Comparison of ENCODE assay signal across 14 cellular contexts in genomic region chr2:15869871-15870270, GRCh38.
A peak's percentile ranks its signal among the peaks of the same experiment; 100 is the strongest.
DNase-seq lines count a peak whose midpoint lies in the region; ATAC-seq and TF ChIP-seq lines count a peak whose summit lies in the region.
"Had no signal": no experiment of that assay in that cellular context is flagged by ENCODE, and none has a peak within 500 bp of the region (broad histone marks: within the 10 kb centered on the region; RNA-seq: fewer than 3 reads in every experiment).

No MANE protein-coding gene starts in this region.

- H4K8ac ChIP-seq in IMR-90 (ENCODE audit: low read depth in 2 of 2, low read length in 2 of 2): no peak overlapping the region

- H3K18ac ChIP-seq in IMR-90 (ENCODE audit: low read depth, low read length): no peak overlapping the region

- H3K4me1 ChIP-seq in IMR-90 (ENCODE audit: control insufficient read depth, insufficient read depth, low read length): no peaks in the 10 kb centered on the region
- H3K4me1 ChIP-seq in right lobe of liver: peaks cover 0 to 14% (median 4%) of the 10 kb centered on the region in 4 donors

- in situ Hi-C loops in IMR-90 (cut with MboI; ENCODE audit: low sequenced_read_pairs): no loop called here

- dilution Hi-C loops in IMR-90 (cut with HindIII; ENCODE audit: low sequenced_read_pairs, unreplicated experiment): no loop called here

- intact Hi-C loops in IMR-90 (cut with micrococcal nuclease): no loop called here
- intact Hi-C loops in right lobe of liver (cut with DNase I): no loop called here

- POLR2A ChIA-PET in IMR-90 (lab: Charles Lee; ENCODE audit: unreplicated experiment): no interaction called here

- H3K36me3 ChIP-seq in IMR-90 (ENCODE audit: control insufficient read depth, insufficient read depth, low read length): no peaks in the 10 kb centered on the region
- H3K36me3 ChIP-seq in right lobe of liver: no peaks in the 10 kb centered on the region

- H3K23ac ChIP-seq in IMR-90 (ENCODE audit: low read depth, low read length): no peak overlapping the region

- H3K27me3 ChIP-seq in IMR-90 (ENCODE audit: control insufficient read depth, insufficient read depth, low read length) (no peaks in the 10 kb centered on the region), right lobe of liver (no peaks in the 10 kb centered on the region)

- no peak overlapping the region for H2BK20ac ChIP-seq in IMR-90 (ENCODE audit: low read depth, low read length)

- no peaks in the 10 kb centered on the region for H3K9me1 ChIP-seq in IMR-90 (ENCODE audit: insufficient read depth, low read length)

- H2BK5ac ChIP-seq in IMR-90 (ENCODE audit: low read depth, low read length, poor library complexity, severe bottlenecking): no peak overlapping the region

- no peak overlapping the region for H3K9ac ChIP-seq in IMR-90 (ENCODE audit: low read depth, low read length)

- no peak overlapping the region for H3K56ac ChIP-seq in IMR-90 (ENCODE audit: extremely low read depth, insufficient read depth, low read length)

- CTCF ChIA-PET in IMR-90 (lab: Yijun Ruan, JAX): no interaction called here

- no peak for DNase-seq in IMR-90
- peak; percentile 85 for DNase-seq in left lobe of liver (ENCODE audit: low spot score)
- DNase-seq in right lobe of liver: peak; percentile 75 to 85 (median 81)
- DNase-seq in NCI-H1105 treated with DMSO at 0.1 percent for 48 hours (lab: John Stamatoyannopoulos, UW): no peak
- no peak for DNase-seq in anterior cingulate cortex (lab: John Stamatoyannopoulos, UW)
- no peak for DNase-seq in GOT3 (lab: John Stamatoyannopoulos, UW)
- DNase-seq: C1 segment of cervical spinal cord; Calu3; CD4-positive, alpha-beta memory T cell; COR-L47; DMS79 treated with DMSO at 0.1 percent for 48 hours; GF-D8; H9 had no signal

- H4K5ac ChIP-seq in IMR-90 (ENCODE audit: low read depth, low read length): no peak overlapping the region

- peak overlapping the region; percentile 11 for H2AFZ ChIP-seq in IMR-90 (replicated peaks; ENCODE audit: low read length, poor library complexity)

- WGBS in IMR-90 (ENCODE audit: extremely low coverage in 2 of 2, insufficient read length in 1 of 2), 2 experiments: 70% methylated on average over 2 of the region's 13 CpGs; no CpG with 5 or more reads in 1 of the 2 experiments
- 43% methylated on average over 8 of the region's 13 CpGs for WGBS in right lobe of liver (ENCODE audit: insufficient coverage, low coverage, low lambda C conversion rate, missing lambda C conversion rate)

- H3K79me1 ChIP-seq in IMR-90 (ENCODE audit: low read depth in 1 of 2, low read length in 2 of 2): no peaks in the 10 kb centered on the region

- ATAC-seq in IMR-90 (ENCODE audit: low read depth) (no peak), left lobe of liver (peak; percentile 95), right lobe of liver (peak; percentile 91 to 97 (median 96))
- ATAC-seq: HCT116 had no signal

- H3K4ac ChIP-seq in IMR-90 (ENCODE audit: low read depth, low read length): no peak overlapping the region

- no peak overlapping the region for H3K4me2 ChIP-seq in IMR-90 (ENCODE audit: low read depth, low read length)

- no peak overlapping the region for H3K27ac ChIP-seq in IMR-90 (ENCODE audit: insufficient read depth, low read length)
- no peak overlapping the region for H3K27ac ChIP-seq in right lobe of liver

- no peak for TF ChIP-seq POLR2A in IMR-90 (IDR thresholded peaks at IDR 0.05; ENCODE audit: low read depth, low read length)
- no peak for TF ChIP-seq POLR2A in right lobe of liver (IDR thresholded peaks at IDR 0.05)

- H3K14ac ChIP-seq in IMR-90 (replicated peaks; ENCODE audit: low read depth, low read length): no peak overlapping the region

- H4K91ac ChIP-seq in IMR-90 (ENCODE audit: insufficient read depth, low read depth, low read length): no peak overlapping the region

- H2AK9ac ChIP-seq in IMR-90 (replicated peaks; ENCODE audit: low read depth, low read length, poor library complexity): no peak overlapping the region

- TF ChIP-seq CTCF in IMR-90 (conservative IDR thresholded peaks at IDR 0.05; ENCODE audit: low read depth, low read length) (no peak), right lobe of liver (IDR thresholded peaks at IDR 0.05) (no peak)

- no peak overlapping the region for H2BK15ac ChIP-seq in IMR-90 (ENCODE audit: low read depth, low read length)

- peaks cover 14% of the 10 kb centered on the region for H3K9me3 ChIP-seq in IMR-90 (ENCODE audit: control insufficient read depth, insufficient read depth, low read length)
- no peaks in the 10 kb centered on the region for H3K9me3 ChIP-seq in right lobe of liver

- no TSS peak for BruUV-seq in IMR-90 (replicated peaks; lab: Mats Ljungman, UMichigan)

- H2BK120ac ChIP-seq in IMR-90 (ENCODE audit: low read depth, low read length): no peak overlapping the region

- no peaks in the 10 kb centered on the region for H4K20me1 ChIP-seq in IMR-90 (ENCODE audit: insufficient read depth, low read length)

- H2AK5ac ChIP-seq in IMR-90 (ENCODE audit: low read depth, low read length): no peak overlapping the region

- H3K4me3 ChIP-seq in IMR-90 (ENCODE audit: insufficient read depth, low read depth, low read length): no peak overlapping the region
- H3K4me3 ChIP-seq in right lobe of liver: no peak overlapping the region

- no peak for TF ChIP-seq RAD21 in IMR-90 (IDR thresholded peaks at IDR 0.05; ENCODE audit: low read length)

TF ChIP-seq in IMR-90, 13 proteins besides CTCF, POLR2A, EP300 and RAD21:
- no peak for TF ChIP-seq NFE2L2 (IDR thresholded peaks at IDR 0.05; ENCODE audit: low read depth, low read length)
- TF ChIP-seq BHLHE40 (IDR thresholded peaks at IDR 0.05; ENCODE audit: low read depth, low read length): no peak
- no peak for TF ChIP-seq SMC3 (IDR thresholded peaks at IDR 0.05; ENCODE audit: low read depth, low read length)
- TF ChIP-seq RFX5 (IDR thresholded peaks at IDR 0.05; ENCODE audit: low read depth, low read length): no peak
- no peak for TF ChIP-seq MXI1 (IDR thresholded peaks at IDR 0.05; ENCODE audit: borderline replicate concordance, low read depth, low read length)
- no peak for TF ChIP-seq MAZ (IDR thresholded peaks at IDR 0.05; ENCODE audit: borderline replicate concordance, low read depth, low read length)

Comparison
In these comparisons a context has a peak if more than half of its experiments do, and no peak if none do; other contexts are left out.
1. DNase-seq: peak in left lobe of liver (single experiment) and right lobe of liver (3 of 3); none in IMR-90 (single experiment), NCI-H1105 treated with DMSO at 0.1 percent for 48 hours (single experiment), anterior cingulate cortex (0 of 58) and GOT3 (single experiment).